In the genomic region with DNA sequence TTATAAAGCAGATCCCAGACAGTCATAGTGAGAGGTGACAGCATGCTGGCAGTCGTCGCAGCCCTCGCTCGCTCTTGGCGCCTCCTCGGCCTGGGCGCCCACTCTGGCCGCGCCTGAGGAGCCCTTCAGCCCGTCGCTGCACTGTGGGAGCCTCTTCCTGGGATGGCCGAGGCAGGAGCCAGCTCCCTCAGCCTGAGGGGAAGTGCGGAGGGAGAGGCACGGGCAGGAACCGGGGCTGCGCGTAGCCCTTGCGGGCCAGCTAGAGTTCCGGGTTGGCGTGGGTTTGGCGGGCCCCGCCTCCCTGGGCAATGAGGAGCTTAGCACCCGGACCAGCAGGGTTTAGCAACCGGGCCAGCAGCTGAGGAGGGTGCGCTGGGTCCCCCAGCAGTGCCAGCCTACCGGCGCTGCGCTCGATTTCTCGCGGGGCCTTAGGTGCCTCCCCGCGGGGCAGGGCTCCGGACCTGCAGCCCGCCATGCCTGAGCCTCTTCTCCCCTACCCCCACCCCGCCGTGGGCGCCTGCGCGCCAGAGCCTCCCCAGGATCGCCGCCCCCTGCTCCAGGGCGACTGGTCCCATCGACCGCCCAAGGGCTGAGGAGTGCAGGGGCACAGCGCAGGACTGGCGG, we compare ENCODE assay signal across 14 cellular contexts.
"Had no signal": no experiment of that assay in that cellular context is flagged by ENCODE, and none has a peak within 500 bp of the region (broad histone marks: within the 10 kb centered on the region; RNA-seq: fewer than 3 reads in every experiment).

No MANE protein-coding gene starts in this region.

- H3K9me3 Mint-ChIP-seq: activated naive CD8-positive, alpha-beta T cell treated with anti-CD3 and anti-CD28 coated beads, Interleukin-2, amount 10 ng/mL, durations not matched to agents 7 days and 5 days; central memory CD8-positive, alpha-beta T cell; memory B cell; natural killer cell treated with Interleukin-12 subunit alpha and Interleukin-12 subunit beta and Interleukin-15 and Interleukin-18, amount 100 ng/mL, for 72 hours; T-helper 1 cell treated with Interleukin-12 subunit alpha and Interleukin-12 subunit beta and Interleukin-4 antibody, amounts not matched to agents 30 μg/mL and 1 μg/mL, for 36 hours had no signal

- H3K27ac Mint-ChIP-seq: activated CD4-positive, alpha-beta memory T cell treated with anti-CD3 and anti-CD28 coated beads, Interleukin-2, amount 10 ng/mL, durations not matched to agents 7 days and 5 days; activated CD4-positive, alpha-beta T cell treated with anti-CD3 and anti-CD28 coated beads for 36 hours; activated naive CD8-positive, alpha-beta T cell treated with anti-CD3 and anti-CD28 coated beads, Interleukin-2, amount 10 ng/mL, durations not matched to agents 7 days and 5 days; memory B cell; natural killer cell treated with Interleukin-12 subunit alpha and Interleukin-12 subunit beta and Interleukin-15 and Interleukin-18, amount 100 ng/mL, for 72 hours; T-helper 1 cell treated with Interleukin-12 subunit alpha and Interleukin-12 subunit beta and Interleukin-4 antibody, amounts not matched to agents 30 μg/mL and 1 μg/mL, for 36 hours had no signal

- DNase-seq: activated CD4-positive, alpha-beta memory T cell treated with anti-CD3 and anti-CD28 coated beads, Interleukin-2, amount 10 ng/mL, durations not matched to agents 7 days and 5 days; activated CD4-positive, alpha-beta T cell treated with anti-CD3 and anti-CD28 coated beads for 36 hours; activated naive CD8-positive, alpha-beta T cell treated with anti-CD3 and anti-CD28 coated beads, Interleukin-2, amount 10 ng/mL, durations not matched to agents 7 days and 5 days; anterior cingulate cortex; brain microvascular endothelial cell; foreskin fibroblast; hippocampal formation; left ventricle myocardium superior; nucleus accumbens; right lobe of liver had no signal

- H3K36me3 Mint-ChIP-seq: activated naive CD8-positive, alpha-beta T cell treated with anti-CD3 and anti-CD28 coated beads, Interleukin-2, amount 10 ng/mL, durations not matched to agents 7 days and 5 days; memory B cell; natural killer cell treated with Interleukin-12 subunit alpha and Interleukin-12 subunit beta and Interleukin-15 and Interleukin-18, amount 100 ng/mL, for 72 hours had no signal

- ATAC-seq: activated CD4-positive, alpha-beta T cell treated with anti-CD3 and anti-CD28 coated beads for 36 hours; left ventricle myocardium superior; natural killer cell treated with Interleukin-12 subunit alpha and Interleukin-12 subunit beta and Interleukin-15 and Interleukin-18, amount 100 ng/mL, for 72 hours; right lobe of liver had no signal

- H3K4me3 Mint-ChIP-seq: activated CD4-positive, alpha-beta memory T cell treated with anti-CD3 and anti-CD28 coated beads, Interleukin-2, amount 10 ng/mL, durations not matched to agents 7 days and 5 days; activated CD4-positive, alpha-beta T cell treated with anti-CD3 and anti-CD28 coated beads for 36 hours; activated naive CD8-positive, alpha-beta T cell treated with anti-CD3 and anti-CD28 coated beads, Interleukin-2, amount 10 ng/mL, durations not matched to agents 7 days and 5 days; memory B cell; natural killer cell treated with Interleukin-12 subunit alpha and Interleukin-12 subunit beta and Interleukin-15 and Interleukin-18, amount 100 ng/mL, for 72 hours; T-helper 1 cell treated with Interleukin-12 subunit alpha and Interleukin-12 subunit beta and Interleukin-4 antibody, amounts not matched to agents 30 μg/mL and 1 μg/mL, for 36 hours had no signal

- H3K4me1 Mint-ChIP-seq: activated CD4-positive, alpha-beta memory T cell treated with anti-CD3 and anti-CD28 coated beads, Interleukin-2, amount 10 ng/mL, durations not matched to agents 7 days and 5 days; activated CD4-positive, alpha-beta T cell treated with anti-CD3 and anti-CD28 coated beads for 36 hours; central memory CD8-positive, alpha-beta T cell; memory B cell had no signal

- H3K27me3 Mint-ChIP-seq: activated CD4-positive, alpha-beta memory T cell treated with anti-CD3 and anti-CD28 coated beads, Interleukin-2, amount 10 ng/mL, durations not matched to agents 7 days and 5 days; activated CD4-positive, alpha-beta T cell treated with anti-CD3 and anti-CD28 coated beads for 36 hours; central memory CD8-positive, alpha-beta T cell; memory B cell had no signal
